8 cellular contexts compared by ENCODE assay signal in the genomic region with DNA sequence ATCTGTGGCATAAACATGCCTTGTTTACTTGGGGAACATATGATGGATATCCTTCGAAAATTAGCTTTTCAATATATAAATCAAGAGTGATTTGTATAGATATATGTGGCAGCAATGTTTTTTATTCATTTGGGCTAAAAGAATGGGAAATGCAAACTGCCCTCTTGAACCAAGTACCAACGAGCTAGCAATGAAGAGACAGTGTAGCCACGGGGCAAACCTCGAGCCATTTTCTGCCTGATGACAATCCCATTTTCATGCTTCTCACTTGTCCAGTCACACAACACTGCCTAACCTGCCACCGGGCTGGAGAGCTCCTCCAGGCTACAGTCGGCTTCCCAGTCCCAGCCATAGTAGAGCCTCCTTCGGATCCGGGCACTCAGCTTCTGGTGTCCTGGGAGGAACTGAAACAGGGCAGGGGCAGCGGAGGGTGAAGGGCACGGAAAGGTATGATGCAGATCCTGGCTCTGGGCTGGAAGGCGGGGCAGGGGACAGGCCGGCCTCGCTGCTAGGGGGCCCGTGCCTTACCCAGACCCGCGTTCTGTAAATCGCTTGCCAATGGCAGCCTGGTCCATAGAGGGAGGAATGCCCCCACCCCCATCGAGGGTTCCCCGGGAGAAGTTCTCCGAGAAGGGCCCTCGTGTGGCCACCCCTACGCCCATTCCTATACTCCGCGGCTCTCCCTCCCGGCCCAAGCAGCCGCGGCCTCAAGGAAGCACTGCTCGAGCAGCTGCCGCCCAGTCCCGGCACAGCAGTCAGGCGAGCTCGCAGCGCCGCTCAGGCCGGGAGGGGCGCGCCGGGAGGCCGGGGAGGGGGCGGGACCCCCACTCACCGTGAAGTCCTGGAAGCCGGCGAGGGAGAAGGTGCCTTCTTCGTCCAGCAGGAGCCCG. TPM values are rescaled to one million over a fixed set of nuclear protein-coding genes. Genes with fewer than 3 reads are reported as not detected.
DNase-seq lines count a peak whose midpoint lies in the region; ATAC-seq and TF ChIP-seq lines count a peak whose summit lies in the region.

No MANE protein-coding gene starts in this region.

- TF ChIP-seq CTCF in lower leg skin (IDR thresholded peaks at IDR 0.05): no peak

- H3K9me3 ChIP-seq in T-helper 17 cell (ENCODE audit: control insufficient read depth, low read length, poor library complexity, severe bottlenecking): no peaks in the 10 kb centered on the region

- intact Hi-C loops in lower leg skin (cut with DNase I; ENCODE audit: low total_unique reads): no loop called here

- no peak for TF ChIP-seq POLR2A in lower leg skin (IDR thresholded peaks at IDR 0.05)

- ATAC-seq in GM19467 (IDR thresholded peaks at IDR 0.05; ENCODE audit: unreplicated experiment) (peak; percentile 17), T-helper 17 cell (peak; percentile 14)
- peak; percentile 79 for ATAC-seq in stimulated activated memory B cell treated with anti-CD40 and anti-IgM and Interleukin-4, amounts not matched to agents 10 μg/mL and 1 μg/mL and 100 μg/mL, for 72 hours

- peak overlapping the region; percentile 93 for H3K4me3 Mint-ChIP-seq in T-helper 17 cell
- peak overlapping the region; percentile 88 for H3K4me3 Mint-ChIP-seq in stimulated activated memory B cell treated with anti-CD40 and anti-IgM and Interleukin-4, amounts not matched to agents 10 μg/mL and 1 μg/mL and 100 μg/mL, for 72 hours

- H3K27me3 Mint-ChIP-seq in T-helper 17 cell: no peaks in the 10 kb centered on the region
- H3K27me3 Mint-ChIP-seq in stimulated activated memory B cell treated with anti-CD40 and anti-IgM and Interleukin-4, amounts not matched to agents 10 μg/mL and 1 μg/mL and 100 μg/mL, for 72 hours: no peaks in the 10 kb centered on the region

- peaks cover 7% of the 10 kb centered on the region for H3K36me3 Mint-ChIP-seq in T-helper 17 cell (ENCODE audit: low read depth)
- H3K36me3 Mint-ChIP-seq in stimulated activated memory B cell treated with anti-CD40 and anti-IgM and Interleukin-4, amounts not matched to agents 10 μg/mL and 1 μg/mL and 100 μg/mL, for 72 hours: peaks cover 46% of the 10 kb centered on the region

- in situ Hi-C loops in Caki2 (cut with HindIII; ENCODE audit: low pct_unique_long_range_greater_than_20kb, low sequenced_read_pairs): no loop called here

- peaks cover 44% of the 10 kb centered on the region for H3K4me1 Mint-ChIP-seq in T-helper 17 cell
- H3K4me1 Mint-ChIP-seq in stimulated activated memory B cell treated with anti-CD40 and anti-IgM and Interleukin-4, amounts not matched to agents 10 μg/mL and 1 μg/mL and 100 μg/mL, for 72 hours: peaks cover 84% of the 10 kb centered on the region

- peak overlapping the region; percentile 79 for H3K27ac Mint-ChIP-seq in T-helper 17 cell
- H3K27ac Mint-ChIP-seq in stimulated activated memory B cell treated with anti-CD40 and anti-IgM and Interleukin-4, amounts not matched to agents 10 μg/mL and 1 μg/mL and 100 μg/mL, for 72 hours: peak overlapping the region; percentile 99

- no peaks in the 10 kb centered on the region for H3K9me3 Mint-ChIP-seq in stimulated activated memory B cell treated with anti-CD40 and anti-IgM and Interleukin-4, amounts not matched to agents 10 μg/mL and 1 μg/mL and 100 μg/mL, for 72 hours

- peak; percentile 8 for DNase-seq in Caki2 (ENCODE audit: low read depth)
- peak; percentile 61 for DNase-seq in HK-2 (ENCODE audit: unreplicated experiment)
- peak in 1 of 3 donors; percentile 36 for DNase-seq in T-helper 17 cell
- DNase-seq in dedifferentiated amniotic fluid mesenchymal stem cell (ENCODE audit: extremely low spot score): peak; percentile 25
- DNase-seq in lower leg skin (ENCODE audit: low spot score in 2 of 2): peak; percentile 44 to 90
- DNase-seq in NCI-H1436 (lab: John Stamatoyannopoulos, UW): no peak

- peak overlapping the region; percentile 91 for H3K4me3 ChIP-seq in lower leg skin (ENCODE audit: low read depth, poor library complexity, severe bottlenecking)

- WGBS in lower leg skin, 2 donors: 1 to 3% methylated on average over 26 to 33 of the region's 45 CpGs

RNA-seq across cellular contexts. Expression of a gene that starts 0.6 kb away (rescaled TPM):
- total RNA-seq in Caki2 (2014; rRNA removed; shearing (Covaris generic); ENCODE audit: low replicate concordance): 24.6 and 28.9 TPM in 2 replicates
- 10 to 100 TPM; 50.8 to 58.1 TPM for total RNA-seq in T-helper 17 cell
- total RNA-seq in lower leg skin: 10 to 100 TPM; 48.0 to 76.7 (median 66.9) TPM

RNA-seq across cellular contexts. Expression of a gene that starts 1.9 kb away (rescaled TPM):
- 54.2 and 72.1 TPM in 2 replicates for total RNA-seq in Caki2 (2014; rRNA removed; shearing (Covaris generic); ENCODE audit: low replicate concordance)
- total RNA-seq in T-helper 17 cell (10 to 100 TPM; 78.4 to 81.4 TPM), lower leg skin (100 to 1,000 TPM in 2 of 4 donors, 10 to 100 TPM in 2; 88.7 to 110 (median 98.3) TPM)

RNA-seq across cellular contexts. Expression of a gene that starts 6.3 kb away (rescaled TPM):
- total RNA-seq in Caki2 (2014; rRNA removed; shearing (Covaris generic); ENCODE audit: low replicate concordance): 0.07 and 0.70 TPM in 2 replicates
- total RNA-seq in T-helper 17 cell (1 to 10 TPM in 1 of 2 donors, under 1 TPM in 1; 0.65 to 1.0 TPM), lower leg skin (1 to 10 TPM in 2 of 4 donors, under 1 TPM in 2; 0.10 to 4.4 (median 1.0) TPM)

RNA-seq across cellular contexts. Expression of a gene that starts 15.6 kb away (rescaled TPM):
- total RNA-seq in Caki2 (2014; rRNA removed; shearing (Covaris generic); ENCODE audit: low replicate concordance): 17.4 and 21.5 TPM in 2 replicates
- total RNA-seq in T-helper 17 cell (10 to 100 TPM; 11.8 to 15.2 TPM), lower leg skin (10 to 100 TPM; 13.2 to 20.9 (median 18.4) TPM)

RNA-seq across cellular contexts. Expression of a gene that starts 30.4 kb away (rescaled TPM):
- 32.5 and 42.0 TPM in 2 replicates for total RNA-seq in Caki2 (2014; rRNA removed; shearing (Covaris generic); ENCODE audit: low replicate concordance)
- total RNA-seq in T-helper 17 cell (10 to 100 TPM; 65.3 to 71.1 TPM), lower leg skin (10 to 100 TPM; 63.0 to 76.4 (median 63.3) TPM)

Comparison
In these comparisons a context has a peak if more than half of its experiments do, and no peak if none do; other contexts are left out.
1. ATAC-seq: peak in every context shown above with its lines; median percentile 79 in stimulated activated memory B cell treated with anti-CD40 and anti-IgM and Interleukin-4, amounts not matched to agents 10 μg/mL and 1 μg/mL and 100 μg/mL, for 72 hours; 17 in GM19467; 14 in T-helper 17 cell.